In the genomic region with DNA sequence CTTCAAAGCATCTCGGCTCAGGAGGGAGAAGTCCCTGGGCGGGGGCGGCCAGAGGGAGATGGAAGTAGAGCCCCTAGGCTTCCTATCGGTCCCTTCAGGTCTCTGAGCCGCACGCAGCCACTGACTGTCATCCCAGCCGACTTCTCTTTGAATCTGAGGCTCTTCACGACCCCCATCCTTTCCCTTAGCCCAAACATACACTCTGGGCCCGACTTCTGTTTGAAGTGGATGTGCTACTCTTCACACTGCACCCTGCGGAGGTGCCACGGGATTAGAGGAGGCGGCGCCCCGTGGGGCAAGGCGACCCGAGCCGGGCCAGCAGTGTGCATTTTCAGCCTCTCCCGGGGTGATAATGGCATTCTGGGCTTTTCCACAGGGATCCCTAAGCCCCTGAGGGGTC, we compare ENCODE assay signal across 20 cellular contexts. TPM values are rescaled to one million over a fixed set of nuclear protein-coding genes. Genes with fewer than 3 reads are reported as not detected.
A peak's percentile ranks its signal among the peaks of the same experiment; 100 is the strongest.
DNase-seq lines count a peak whose midpoint lies in the region; ATAC-seq, FAIRE-seq and TF ChIP-seq lines count a peak whose summit lies in the region.
"Had no signal": no experiment of that assay in that cellular context is flagged by ENCODE, and none has a peak within 500 bp of the region (broad histone marks: within the 10 kb centered on the region; RNA-seq: fewer than 3 reads in every experiment).

No MANE protein-coding gene starts in this region.

- H4K20me1 ChIP-seq in GM23338 (replicated peaks; ENCODE audit: insufficient read depth) = no peaks in the 10 kb centered on the region
- no peaks in the 10 kb centered on the region for H4K20me1 ChIP-seq in astrocyte (ENCODE audit: insufficient read depth, low read length)
- H4K20me1 ChIP-seq: BLaER1 had no signal

- no peak overlapping the region for H4K12ac ChIP-seq in trophoblast cell (ENCODE audit: low read depth, low read length)

- peak overlapping the region; percentile 98 for H2AK5ac ChIP-seq in trophoblast cell (ENCODE audit: low read length)

- peaks cover 6% of the 10 kb centered on the region; the same call in 1 of the 2 replicates for H3F3A ChIP-seq in GM23338 (replicated peaks; ENCODE audit: low read depth)

- H3K27me3 ChIP-seq in GM23338 (ENCODE audit: insufficient read depth) (peaks cover 24% of the 10 kb centered on the region), astrocyte (ENCODE audit: insufficient read depth, low read length) (peaks cover 2% of the 10 kb centered on the region), trophoblast cell (ENCODE audit: insufficient read depth, low read length) (no peaks in the 10 kb centered on the region), Peyer's patch (no peaks in the 10 kb centered on the region)
- H3K27me3 ChIP-seq: BLaER1, SJSA1 had no signal

- H3K4me3 Mint-ChIP-seq in GM23338 (no peak overlapping the region), astrocyte (ENCODE audit: unreplicated experiment) (no peak overlapping the region)
- H3K4me3 Mint-ChIP-seq: CD4-positive, alpha-beta memory T cell had no signal

- peak overlapping the region; percentile 31 for H4K8ac ChIP-seq in trophoblast cell (ENCODE audit: low read depth, low read length)

- no peak for TF ChIP-seq CTCF in GM23338 (conservative IDR thresholded peaks at IDR 0.05; ENCODE audit: low read depth in 2 of 2)
- no peak for TF ChIP-seq CTCF in astrocyte (IDR thresholded peaks at IDR 0.05; ENCODE audit: insufficient read depth, low read depth, low read length)
- TF ChIP-seq CTCF in Peyer's patch (IDR thresholded peaks at IDR 0.05) = no peak

- peak overlapping the region; percentile 19 for H3K4ac ChIP-seq in trophoblast cell (ENCODE audit: low read depth, low read length)

- peak overlapping the region; percentile 2 for H3K14ac ChIP-seq in trophoblast cell (ENCODE audit: low read length)

- peak overlapping the region; percentile 27 for H2BK120ac ChIP-seq in trophoblast cell (ENCODE audit: insufficient read depth, low read length, poor library complexity)

- H3K27me3 Mint-ChIP-seq in GM23338 (ENCODE audit: insufficient read depth, low read depth, poor library complexity) = peaks cover 18% of the 10 kb centered on the region
- H3K27me3 Mint-ChIP-seq in astrocyte (ENCODE audit: low read depth, unreplicated experiment) = no peaks in the 10 kb centered on the region

- H3K9ac ChIP-seq in astrocyte (ENCODE audit: low read length) (no peak overlapping the region), trophoblast cell (ENCODE audit: low read length) (no peak overlapping the region)
- H3K9ac ChIP-seq: BLaER1, KMS-11 had no signal

- H3K23ac ChIP-seq in trophoblast cell (ENCODE audit: low read length) = no peak overlapping the region

- H3K4me1 Mint-ChIP-seq in GM23338 (peaks cover 70% of the 10 kb centered on the region), astrocyte (ENCODE audit: low read depth, unreplicated experiment) (peaks cover 42% of the 10 kb centered on the region)

- peak; percentile 37 for ATAC-seq in GM23338
- ATAC-seq in GM18505 (IDR thresholded peaks at IDR 0.05; ENCODE audit: unreplicated experiment) = no peak
- ATAC-seq: Panc1 had no signal

- H3K9me3 Mint-ChIP-seq in GM23338 (no peaks in the 10 kb centered on the region), astrocyte (ENCODE audit: unreplicated experiment) (no peaks in the 10 kb centered on the region)
- H3K9me3 Mint-ChIP-seq: CD4-positive, alpha-beta memory T cell had no signal

- H2AFZ ChIP-seq in GM23338 (no peak overlapping the region), astrocyte (ENCODE audit: low read depth, low read length) (peak overlapping the region; percentile 32), trophoblast cell (ENCODE audit: insufficient read depth, low read length, poor library complexity) (no peak overlapping the region)

- peak overlapping the region; percentile 21; the same call in 1 of the 2 replicates for H3K4me2 ChIP-seq in GM23338
- no peak overlapping the region for H3K4me2 ChIP-seq in astrocyte (ENCODE audit: low read length)
- no peak overlapping the region for H3K4me2 ChIP-seq in trophoblast cell (ENCODE audit: low read length)
- H3K4me2 ChIP-seq: BLaER1, KMS-11 had no signal

- no peak for FAIRE-seq in astrocyte (lab: Jason Lieb, UNC)
- FAIRE-seq: A204.1, GM12892 had no signal

- peaks cover 40% of the 10 kb centered on the region for H3K79me1 ChIP-seq in trophoblast cell (ENCODE audit: low read length)

- DNase-seq in GM23338 (ENCODE audit: low spot score) (no peak), astrocyte (ENCODE audit: low read depth) (no peak), islet precursor cell (peak; percentile 84), trophoblast cell (no peak), Peyer's patch (no peak), mesenteric fat pad (ENCODE audit: low spot score) (no peak), NCI-H187 treated with DMSO at 0.1 percent for 48 hours (lab: John Stamatoyannopoulos, UW) (no peak)
- DNase-seq: Calu3; CD4-positive, alpha-beta memory T cell; EL; HCEC 1CT; NCI-H1417 treated with DMSO at 0.1 percent for 48 hours; NCI-H1930 had no signal

- WGBS in trophoblast cell (ENCODE audit: extremely low coverage, insufficient coverage, insufficient read length) = no CpG with 5 or more reads among the region's 18 CpGs

- peak overlapping the region; percentile 79 for H2BK5ac ChIP-seq in trophoblast cell (ENCODE audit: low read depth, low read length, poor library complexity)

- H3K27ac ChIP-seq in GM23338 (ENCODE audit: low read depth) = no peak overlapping the region
- no peak overlapping the region for H3K27ac ChIP-seq in astrocyte (ENCODE audit: low read depth, low read length)
- H3K27ac ChIP-seq in trophoblast cell (ENCODE audit: low read depth, low read length) = peak overlapping the region; percentile 0
- no peak overlapping the region for H3K27ac ChIP-seq in Peyer's patch
- H3K27ac ChIP-seq: BLaER1, KMS-11, SJSA1 had no signal

- H3K27ac Mint-ChIP-seq in GM23338 = no peak overlapping the region
- no peak overlapping the region for H3K27ac Mint-ChIP-seq in astrocyte (ENCODE audit: unreplicated experiment)
- H3K27ac Mint-ChIP-seq: CD4-positive, alpha-beta memory T cell had no signal

- no peaks in the 10 kb centered on the region for H3K36me3 Mint-ChIP-seq in GM23338 (ENCODE audit: low read depth)
- H3K36me3 Mint-ChIP-seq in astrocyte (ENCODE audit: low read depth, unreplicated experiment) = no peaks in the 10 kb centered on the region
- H3K36me3 Mint-ChIP-seq: CD4-positive, alpha-beta memory T cell had no signal

- H3K79me2 ChIP-seq in GM23338 (replicated peaks; ENCODE audit: insufficient read depth) (no peaks in the 10 kb centered on the region), astrocyte (ENCODE audit: insufficient read depth, low read length) (no peaks in the 10 kb centered on the region), trophoblast cell (ENCODE audit: control insufficient read depth, insufficient read depth, low read length, poor library complexity) (no peaks in the 10 kb centered on the region)

- H3K36me3 ChIP-seq in GM23338 (ENCODE audit: insufficient read depth) (no peaks in the 10 kb centered on the region), astrocyte (ENCODE audit: insufficient read depth, low read length) (no peaks in the 10 kb centered on the region), trophoblast cell (ENCODE audit: control insufficient read depth in 1 of 2, insufficient read depth in 2 of 2, low read length in 2 of 2) (no peaks in the 10 kb centered on the region), Peyer's patch (no peaks in the 10 kb centered on the region)
- H3K36me3 ChIP-seq: BLaER1, SJSA1 had no signal

- H4K91ac ChIP-seq in trophoblast cell (ENCODE audit: low read depth, low read length) = peak overlapping the region; percentile 95

- no peaks in the 10 kb centered on the region for H3K9me2 ChIP-seq in GM23338 (ENCODE audit: insufficient read depth)

- H3K9me3 ChIP-seq in astrocyte (ENCODE audit: insufficient read depth, low read depth, low read length) = no peaks in the 10 kb centered on the region
- no peaks in the 10 kb centered on the region for H3K9me3 ChIP-seq in trophoblast cell (ENCODE audit: insufficient read depth, low read depth, low read length)
- H3K9me3 ChIP-seq in Peyer's patch = no peaks in the 10 kb centered on the region
- H3K9me3 ChIP-seq: BLaER1, SJSA1 had no signal

- peak overlapping the region; percentile 50 for H2BK12ac ChIP-seq in trophoblast cell (ENCODE audit: low read length)

- TF ChIP-seq POLR2A in Peyer's patch (IDR thresholded peaks at IDR 0.05) (no peak), GM18505 (IDR thresholded peaks at IDR 0.05; ENCODE audit: borderline replicate concordance, extremely low read depth, insufficient read depth, insufficient read length) (no peak)

- peaks cover 81% of the 10 kb centered on the region for H3K4me1 ChIP-seq in GM23338 (ENCODE audit: insufficient read depth)
- H3K4me1 ChIP-seq in astrocyte (ENCODE audit: insufficient read depth, low read length) = peaks cover 40% of the 10 kb centered on the region
- H3K4me1 ChIP-seq in trophoblast cell (ENCODE audit: control insufficient read depth in 1 of 2, insufficient read depth in 2 of 2, low read length in 2 of 2) = peaks cover 15 to 29% of the 10 kb centered on the region in 2 experiments
- no peaks in the 10 kb centered on the region for H3K4me1 ChIP-seq in Peyer's patch

- H3K4me3 ChIP-seq in GM23338 = no peak overlapping the region
- no peak overlapping the region for H3K4me3 ChIP-seq in astrocyte (ENCODE audit: insufficient read depth, low read depth, low read length)
- H3K4me3 ChIP-seq in trophoblast cell (ENCODE audit: low read depth, low read length) = no peak overlapping the region
- no peak overlapping the region for H3K4me3 ChIP-seq in Peyer's patch
- H3K4me3 ChIP-seq: BLaER1, SJSA1 had no signal

- H3K18ac ChIP-seq in trophoblast cell (ENCODE audit: low read length) = peak overlapping the region; percentile 68

TF ChIP-seq in GM23338, 12 proteins besides CTCF, POLR2A, EP300 and RAD21 (continues in another document):
- TF ChIP-seq ZNF331 (CRISPR knock-in tag; IDR thresholded peaks at IDR 0.05; ENCODE audit: low read depth) = no peak
- no peak for TF ChIP-seq POLR2AphosphoS5 (IDR thresholded peaks at IDR 0.05; ENCODE audit: low read depth)

RNA-seq across cellular contexts. Expression of a gene that starts 6.0 kb away (rescaled TPM):
- 23.6 and 26.6 TPM in 2 replicates for total RNA-seq in GM23338 (2014; rRNA removed; shearing (Covaris generic))
- polyA plus RNA-seq in GM23338 (2016; fragmentation: Nextera tagmentation; extraction: Ambion mirVana) = 5.1 and 5.7 TPM in 2 replicates
- 49.3 and 55.0 TPM in 2 replicates for total RNA-seq in astrocyte
- polyA plus RNA-seq in trophoblast cell (2013) = 75.1 and 80.9 TPM in 2 replicates
- total RNA-seq in Peyer's patch = 10 to 100 TPM in 1 of 4 donors, 1 to 10 TPM in 3; 1.9 to 19.0 (median 3.6) TPM
- total RNA-seq in mesenteric fat pad = 3.7 TPM
- total RNA-seq: Calu3 had no signal
